In genomic region chr22:43013355-43014061, GRCh38 we compare ENCODE assay signal across 1 cellular context.
TF ChIP-seq lines count a peak whose summit lies in the region.

No MANE protein-coding gene starts in this region.

TF ChIP-seq in GM23338, 12 proteins besides CTCF, POLR2A, EP300 and RAD21 (continued from another document):
- TF ChIP-seq, protein P1, sequence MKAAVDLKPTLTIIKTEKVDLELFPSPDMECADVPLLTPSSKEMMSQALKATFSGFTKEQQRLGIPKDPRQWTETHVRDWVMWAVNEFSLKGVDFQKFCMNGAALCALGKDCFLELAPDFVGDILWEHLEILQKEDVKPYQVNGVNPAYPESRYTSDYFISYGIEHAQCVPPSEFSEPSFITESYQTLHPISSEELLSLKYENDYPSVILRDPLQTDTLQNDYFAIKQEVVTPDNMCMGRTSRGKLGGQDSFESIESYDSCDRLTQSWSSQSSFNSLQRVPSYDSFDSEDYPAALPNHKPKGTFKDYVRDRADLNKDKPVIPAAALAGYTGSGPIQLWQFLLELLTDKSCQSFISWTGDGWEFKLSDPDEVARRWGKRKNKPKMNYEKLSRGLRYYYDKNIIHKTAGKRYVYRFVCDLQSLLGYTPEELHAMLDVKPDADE (IDR thresholded peaks at IDR 0.05), result no peak
- TF ChIP-seq ZNF114 (CRISPR knock-in tag; IDR thresholded peaks at IDR 0.05), result no peak
- TF ChIP-seq ZNF331 (CRISPR knock-in tag; IDR thresholded peaks at IDR 0.05; ENCODE audit: low read depth), result no peak
- TF ChIP-seq, protein P2, sequence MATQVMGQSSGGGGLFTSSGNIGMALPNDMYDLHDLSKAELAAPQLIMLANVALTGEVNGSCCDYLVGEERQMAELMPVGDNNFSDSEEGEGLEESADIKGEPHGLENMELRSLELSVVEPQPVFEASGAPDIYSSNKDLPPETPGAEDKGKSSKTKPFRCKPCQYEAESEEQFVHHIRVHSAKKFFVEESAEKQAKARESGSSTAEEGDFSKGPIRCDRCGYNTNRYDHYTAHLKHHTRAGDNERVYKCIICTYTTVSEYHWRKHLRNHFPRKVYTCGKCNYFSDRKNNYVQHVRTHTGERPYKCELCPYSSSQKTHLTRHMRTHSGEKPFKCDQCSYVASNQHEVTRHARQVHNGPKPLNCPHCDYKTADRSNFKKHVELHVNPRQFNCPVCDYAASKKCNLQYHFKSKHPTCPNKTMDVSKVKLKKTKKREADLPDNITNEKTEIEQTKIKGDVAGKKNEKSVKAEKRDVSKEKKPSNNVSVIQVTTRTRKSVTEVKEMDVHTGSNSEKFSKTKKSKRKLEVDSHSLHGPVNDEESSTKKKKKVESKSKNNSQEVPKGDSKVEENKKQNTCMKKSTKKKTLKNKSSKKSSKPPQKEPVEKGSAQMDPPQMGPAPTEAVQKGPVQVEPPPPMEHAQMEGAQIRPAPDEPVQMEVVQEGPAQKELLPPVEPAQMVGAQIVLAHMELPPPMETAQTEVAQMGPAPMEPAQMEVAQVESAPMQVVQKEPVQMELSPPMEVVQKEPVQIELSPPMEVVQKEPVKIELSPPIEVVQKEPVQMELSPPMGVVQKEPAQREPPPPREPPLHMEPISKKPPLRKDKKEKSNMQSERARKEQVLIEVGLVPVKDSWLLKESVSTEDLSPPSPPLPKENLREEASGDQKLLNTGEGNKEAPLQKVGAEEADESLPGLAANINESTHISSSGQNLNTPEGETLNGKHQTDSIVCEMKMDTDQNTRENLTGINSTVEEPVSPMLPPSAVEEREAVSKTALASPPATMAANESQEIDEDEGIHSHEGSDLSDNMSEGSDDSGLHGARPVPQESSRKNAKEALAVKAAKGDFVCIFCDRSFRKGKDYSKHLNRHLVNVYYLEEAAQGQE (IDR thresholded peaks at IDR 0.05; ENCODE audit: unreplicated experiment), result no peak
